10 cellular contexts compared by ENCODE assay signal in the genomic region with DNA sequence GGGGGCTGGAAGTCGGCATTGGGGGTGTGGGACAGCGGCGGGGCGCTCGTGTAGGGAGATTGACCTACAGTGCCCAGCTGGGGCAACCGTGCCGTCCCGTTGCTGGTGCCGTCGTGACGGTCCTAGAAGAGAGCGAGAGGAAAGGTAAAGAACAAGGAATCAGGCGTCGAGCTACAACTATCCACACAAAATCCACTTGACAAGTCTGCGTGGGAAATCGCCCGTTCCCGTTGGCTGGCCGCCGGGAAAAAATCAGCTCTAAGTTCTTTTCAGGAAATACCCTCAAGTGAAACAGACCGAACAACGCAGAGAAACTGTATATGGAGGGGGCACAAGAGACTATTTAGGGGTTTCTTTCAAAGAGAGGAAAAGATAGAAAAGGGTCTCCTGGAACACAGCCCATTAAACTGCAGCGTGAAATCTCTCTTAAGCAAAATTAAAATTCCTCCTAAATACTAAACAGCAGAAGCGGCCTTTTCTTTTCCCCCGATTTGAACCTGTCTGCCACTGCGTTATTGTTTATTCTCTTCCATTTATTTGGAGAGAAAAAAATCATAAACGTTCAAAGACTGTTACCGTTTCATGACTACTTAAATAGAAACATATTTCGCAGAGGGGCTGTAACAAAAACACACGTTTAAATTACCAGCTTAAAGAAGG. TPM values are rescaled to one million over a fixed set of nuclear protein-coding genes. Genes with fewer than 3 reads are reported as not detected.
DNase-seq lines count a peak whose midpoint lies in the region; ATAC-seq lines count a peak whose summit lies in the region.
"Had no signal": no experiment of that assay in that cellular context is flagged by ENCODE, and none has a peak within 500 bp of the region (broad histone marks: within the 10 kb centered on the region; RNA-seq: fewer than 3 reads in every experiment).

No MANE protein-coding gene starts in this region.

- peaks cover 25 to 28% of the 10 kb centered on the region in 2 donors for H3K4me1 Mint-ChIP-seq in effector memory CD8-positive, alpha-beta T cell (ENCODE audit: low read depth in 2 of 2)

- H2AK5ac ChIP-seq in neuronal stem cell (ENCODE audit: low read depth, low read length): no peak overlapping the region

- H3K4me3 Mint-ChIP-seq in effector memory CD8-positive, alpha-beta T cell: peak overlapping the region; percentile 95 to 98

- no peak overlapping the region for H2BK5ac ChIP-seq in neuronal stem cell (ENCODE audit: low read length)

- no peak overlapping the region for H3K27ac ChIP-seq in neuronal stem cell (replicated peaks; ENCODE audit: low read length)
- H3K27ac ChIP-seq: WERI-Rb-1 had no signal

- H2BK15ac ChIP-seq in neuronal stem cell (ENCODE audit: low read length): no peak overlapping the region

- H3K27me3 Mint-ChIP-seq in effector memory CD8-positive, alpha-beta T cell: peaks cover 72 to 87% of the 10 kb centered on the region in 2 donors

- H2BK120ac ChIP-seq in neuronal stem cell (ENCODE audit: low read depth, low read length): no peak overlapping the region

- peaks cover 13 to 20% of the 10 kb centered on the region in 2 donors for H3K9me3 Mint-ChIP-seq in effector memory CD8-positive, alpha-beta T cell

- H3K4ac ChIP-seq in neuronal stem cell (ENCODE audit: low read length): no peak overlapping the region

- peaks cover 44 to 98% (median 86%) of the 10 kb centered on the region in 3 experiments for H3K27me3 ChIP-seq in neuronal stem cell (ENCODE audit: control insufficient read depth in 3 of 3, insufficient read depth in 3 of 3, low read depth in 1 of 3, low read length in 3 of 3)
- peaks cover 98% of the 10 kb centered on the region for H3K27me3 ChIP-seq in H7 (ENCODE audit: control insufficient read depth, insufficient read depth, low read length)

- H3K14ac ChIP-seq in neuronal stem cell (ENCODE audit: low read length): no peak overlapping the region

- H3K79me1 ChIP-seq in neuronal stem cell (ENCODE audit: low read depth, low read length): no peaks in the 10 kb centered on the region

- peak overlapping the region; percentile 32 for H3K23ac ChIP-seq in neuronal stem cell (ENCODE audit: low read depth, low read length, poor library complexity)

- H3K4me3 ChIP-seq in neuronal stem cell (ENCODE audit: low read length in 2 of 2) (no peak overlapping the region), H7 (ENCODE audit: insufficient read depth, low read depth, low read length) (no peak overlapping the region)

- H4K91ac ChIP-seq in neuronal stem cell (ENCODE audit: low read depth, low read length, poor library complexity): no peak overlapping the region

- no peak overlapping the region for H3K4me2 ChIP-seq in neuronal stem cell (ENCODE audit: insufficient read depth, low read length, poor library complexity, severe bottlenecking)

- DNase-seq in EH (ENCODE audit: low read depth) (peak; percentile 52), OCI-M1 (lab: John Stamatoyannopoulos, UW) (peak; percentile 65), neuronal stem cell (ENCODE audit: low spot score) (no peak), NCI-H2227 (lab: John Stamatoyannopoulos, UW; ENCODE audit: unreplicated experiment) (no peak), NCI-H2107 treated with DMSO at 0.1 percent for 48 hours (lab: John Stamatoyannopoulos, UW; ENCODE audit: unreplicated experiment) (no peak), H7 (no peak)
- no peak for DNase-seq in effector memory CD8-positive, alpha-beta T cell
- DNase-seq: central memory CD4-positive, alpha-beta T cell; NCI-H2227 treated with DMSO at 0.1 percent for 48 hours; WERI-Rb-1 had no signal

- peaks cover 30% of the 10 kb centered on the region for H3K36me3 Mint-ChIP-seq in effector memory CD8-positive, alpha-beta T cell (ENCODE audit: insufficient read depth)

- no peak for ATAC-seq in effector memory CD8-positive, alpha-beta T cell (replicated peaks)

- H2AFZ ChIP-seq in neuronal stem cell (ENCODE audit: low read length): no peak overlapping the region

- peaks cover 6 to 11% of the 10 kb centered on the region in 2 donors for H3K9me3 ChIP-seq in neuronal stem cell (replicated peaks in 1 of 2; ENCODE audit: control insufficient read depth in 2 of 2, insufficient read depth in 1 of 2, low read depth in 1 of 2, low read length in 2 of 2)

- no CpG with 5 or more reads among the region's 30 CpGs for WGBS in neuronal stem cell (ENCODE audit: extremely low coverage in 2 of 2, insufficient read length in 2 of 2, insufficient replicate concordance in 1 of 2), 2 donors

- no peak overlapping the region for H3K9ac ChIP-seq in neuronal stem cell (ENCODE audit: low read depth, low read length, poor library complexity)

- no peak overlapping the region for H4K8ac ChIP-seq in neuronal stem cell (ENCODE audit: low read depth, low read length)

- H2BK12ac ChIP-seq in neuronal stem cell (ENCODE audit: low read length): no peak overlapping the region

- peak overlapping the region; percentile 52 for H3K18ac ChIP-seq in neuronal stem cell (ENCODE audit: low read length)

- peaks cover 7 to 11% of the 10 kb centered on the region in 2 donors for H3K4me1 ChIP-seq in neuronal stem cell (ENCODE audit: control insufficient read depth in 2 of 2, insufficient read depth in 1 of 2, low read depth in 1 of 2, low read length in 2 of 2)

- H3K27ac Mint-ChIP-seq in effector memory CD8-positive, alpha-beta T cell: peak overlapping the region in 1 of 2 donors; percentile 83

- H3K36me3 ChIP-seq in neuronal stem cell (replicated peaks in 1 of 2; ENCODE audit: control insufficient read depth in 2 of 2, insufficient read depth in 2 of 2, low read length in 2 of 2) (no peaks in the 10 kb centered on the region), H7 (replicated peaks; ENCODE audit: control insufficient read depth, insufficient read depth, low read length) (no peaks in the 10 kb centered on the region)
- H3K36me3 ChIP-seq: WERI-Rb-1 had no signal

RNA-seq across cellular contexts. Expression of a gene that starts 4.5 kb away (rescaled TPM):
- polyA plus RNA-seq in neuronal stem cell (2013, experiment 1 of 2): 0.53 TPM
- 0.54 TPM for polyA plus RNA-seq in neuronal stem cell (2013, experiment 2 of 2)
- total RNA-seq in H7 (2014; rRNA removed; shearing (Covaris generic)): not detected in 2 replicates

Comparison
In these comparisons a context has a peak if more than half of its experiments do, and no peak if none do; other contexts are left out.
1. DNase-seq: peak in EH (single experiment) and OCI-M1 (single experiment); none in effector memory CD8-positive, alpha-beta T cell (0 of 3), neuronal stem cell (single experiment), NCI-H2227 (single experiment), NCI-H2107 treated with DMSO at 0.1 percent for 48 hours (single experiment) and H7 (single experiment).